22 cellular contexts compared by ENCODE assay signal in genomic region chr1:113103977-113104376, GRCh38. TPM values are rescaled to one million over a fixed set of nuclear protein-coding genes. Genes with fewer than 3 reads are reported as not detected.
DNase-seq lines count a peak whose midpoint lies in the region; ATAC-seq and TF ChIP-seq lines count a peak whose summit lies in the region.
"Had no signal": no experiment of that assay in that cellular context is flagged by ENCODE, and none has a peak within 500 bp of the region (broad histone marks: within the 10 kb centered on the region; RNA-seq: fewer than 3 reads in every experiment).

No MANE protein-coding gene starts in this region.

- H3K36me3 ChIP-seq in CD4-positive, CD25-positive, alpha-beta regulatory T cell (ENCODE audit: control insufficient read depth, insufficient read depth, low read length), result peaks cover 87% of the 10 kb centered on the region
- peaks cover 0 to 100% (median 2%) of the 10 kb centered on the region in 3 donors for H3K36me3 ChIP-seq in Peyer's patch

- intact Hi-C loops in activated CD8-positive, alpha-beta T cell treated with anti-CD3 and anti-CD28 coated beads for 36 hours (cut with micrococcal nuclease), result no loop called here
- intact Hi-C loops in natural killer cell (cut with micrococcal nuclease), result no loop called here

- H3K9me3 Mint-ChIP-seq in activated T-cell treated with anti-CD3 and anti-CD28 coated beads, Interleukin-2, amount 50 U/mL, for 24 hours, result no peaks in the 10 kb centered on the region
- no peaks in the 10 kb centered on the region for H3K9me3 Mint-ChIP-seq in activated T-cell treated with anti-CD3 and anti-CD28 coated beads, Interleukin-2, amount 50 U/mL, for 4 hours
- no peaks in the 10 kb centered on the region for H3K9me3 Mint-ChIP-seq in CD4-positive, CD25-positive, alpha-beta regulatory T cell
- H3K9me3 Mint-ChIP-seq in activated CD8-positive, alpha-beta T cell treated with anti-CD3 and anti-CD28 coated beads for 36 hours, result no peaks in the 10 kb centered on the region
- H3K9me3 Mint-ChIP-seq in memory B cell (no peaks in the 10 kb centered on the region), natural killer cell (no peaks in the 10 kb centered on the region)

- H3K27me3 ChIP-seq in CD4-positive, CD25-positive, alpha-beta regulatory T cell (ENCODE audit: control insufficient read depth, insufficient read depth, low read length), result no peaks in the 10 kb centered on the region
- H3K27me3 ChIP-seq in Peyer's patch, result no peaks in the 10 kb centered on the region
- H3K27me3 ChIP-seq: SJSA1 had no signal

- no peak for DNase-seq in activated T-cell treated with anti-CD3 and anti-CD28 coated beads, Interleukin-2, amount 50 U/mL, for 24 hours
- DNase-seq in activated T-cell treated with anti-CD3 and anti-CD28 coated beads, Interleukin-2, amount 50 U/mL, for 4 hours, result no peak
- DNase-seq in CD4-positive, CD25-positive, alpha-beta regulatory T cell, result no peak
- DNase-seq in activated CD8-positive, alpha-beta T cell treated with anti-CD3 and anti-CD28 coated beads for 36 hours, result no peak
- DNase-seq in memory B cell (ENCODE audit: low spot score in 2 of 2), result no peak
- no peak for DNase-seq in Peyer's patch
- DNase-seq in SHP77 treated with DMSO at 0.1 percent for 48 hours (lab: John Stamatoyannopoulos, UW), result no peak
- DNase-seq in natural killer cell, result no peak
- DNase-seq: DMS53, GM23248, H7, Karpas-422, NCI-H1092 treated with DMSO at 0.1 percent for 48 hours, NCI-H1436, NCI-H187, NCI-H2081 treated with DMSO at 0.1 percent for 48 hours, NCI-H2171, NCI-H524 treated with DMSO at 0.1 percent for 48 hours, NCI-H774 had no signal

- H3K36me3 Mint-ChIP-seq in activated T-cell treated with anti-CD3 and anti-CD28 coated beads, Interleukin-2, amount 50 U/mL, for 24 hours (ENCODE audit: low read depth), result peaks cover 89% of the 10 kb centered on the region
- H3K36me3 Mint-ChIP-seq in activated T-cell treated with anti-CD3 and anti-CD28 coated beads, Interleukin-2, amount 50 U/mL, for 4 hours (ENCODE audit: insufficient read depth), result peaks cover 39% of the 10 kb centered on the region
- H3K36me3 Mint-ChIP-seq in CD4-positive, CD25-positive, alpha-beta regulatory T cell, result peaks cover 55% of the 10 kb centered on the region
- peaks cover 39% of the 10 kb centered on the region for H3K36me3 Mint-ChIP-seq in activated CD8-positive, alpha-beta T cell treated with anti-CD3 and anti-CD28 coated beads for 36 hours (ENCODE audit: low read depth)
- peaks cover 28% of the 10 kb centered on the region for H3K36me3 Mint-ChIP-seq in memory B cell
- peaks cover 29% of the 10 kb centered on the region for H3K36me3 Mint-ChIP-seq in natural killer cell

- peak overlapping the region; percentile 20 for H3K27ac Mint-ChIP-seq in activated T-cell treated with anti-CD3 and anti-CD28 coated beads, Interleukin-2, amount 50 U/mL, for 24 hours
- H3K27ac Mint-ChIP-seq in CD4-positive, CD25-positive, alpha-beta regulatory T cell, result peak overlapping the region in 2 of 3 donors; percentile 48 to 86
- peak overlapping the region; percentile 21 for H3K27ac Mint-ChIP-seq in activated CD8-positive, alpha-beta T cell treated with anti-CD3 and anti-CD28 coated beads for 36 hours
- H3K27ac Mint-ChIP-seq in memory B cell, result peak overlapping the region; percentile 10
- H3K27ac Mint-ChIP-seq in natural killer cell, result no peak overlapping the region

- H3K4me3 Mint-ChIP-seq in activated T-cell treated with anti-CD3 and anti-CD28 coated beads, Interleukin-2, amount 50 U/mL, for 24 hours, result no peak overlapping the region
- H3K4me3 Mint-ChIP-seq in activated T-cell treated with anti-CD3 and anti-CD28 coated beads, Interleukin-2, amount 50 U/mL, for 4 hours, result no peak overlapping the region
- peak overlapping the region in 1 of 4 donors; percentile 51 for H3K4me3 Mint-ChIP-seq in CD4-positive, CD25-positive, alpha-beta regulatory T cell
- H3K4me3 Mint-ChIP-seq in activated CD8-positive, alpha-beta T cell treated with anti-CD3 and anti-CD28 coated beads for 36 hours, result no peak overlapping the region
- H3K4me3 Mint-ChIP-seq in memory B cell, result no peak overlapping the region
- H3K4me3 Mint-ChIP-seq in natural killer cell, result no peak overlapping the region

- no peak for ATAC-seq in activated T-cell treated with anti-CD3 and anti-CD28 coated beads, Interleukin-2, amount 50 U/mL, for 4 hours
- no peak for ATAC-seq in CD4-positive, CD25-positive, alpha-beta regulatory T cell (ENCODE audit: low read depth in 2 of 2)
- ATAC-seq in activated CD8-positive, alpha-beta T cell treated with anti-CD3 and anti-CD28 coated beads for 36 hours, result no peak
- ATAC-seq in memory B cell (ENCODE audit: low read depth), result no peak
- ATAC-seq in natural killer cell, result no peak
- ATAC-seq: HepG2, Right ventricle myocardium inferior had no signal

- H3K27ac ChIP-seq in CD4-positive, CD25-positive, alpha-beta regulatory T cell (ENCODE audit: insufficient read depth, low read length, poor library complexity, severe bottlenecking), result no peak overlapping the region
- H3K27ac ChIP-seq in Peyer's patch, result no peak overlapping the region
- H3K27ac ChIP-seq: GM23248, SJSA1 had no signal

- no peak for TF ChIP-seq CTCF in activated CD8-positive, alpha-beta T cell treated with anti-CD3 and anti-CD28 coated beads for 36 hours (IDR thresholded peaks at IDR 0.05)
- TF ChIP-seq CTCF in Peyer's patch (IDR thresholded peaks at IDR 0.05) (no peak), natural killer cell (IDR thresholded peaks at IDR 0.05) (no peak)

- CTCF ChIA-PET in activated CD8-positive, alpha-beta T cell treated with anti-CD3 and anti-CD28 coated beads for 36 hours (lab: Charles Lee), result interaction anchor here (1.6 kb wide), 1 partner anchor 13 kb away, joined by 4 read pairs; no protein-coding TSS in a partner anchor

- H3K9me3 ChIP-seq in CD4-positive, CD25-positive, alpha-beta regulatory T cell (ENCODE audit: control insufficient read depth in 2 of 2, low read length in 2 of 2), result no peaks in the 10 kb centered on the region
- H3K9me3 ChIP-seq in Peyer's patch, result no peaks in the 10 kb centered on the region
- H3K9me3 ChIP-seq: SJSA1 had no signal

- no peak for TF ChIP-seq POLR2A in Peyer's patch (IDR thresholded peaks at IDR 0.05)

- no peaks in the 10 kb centered on the region for H3K4me1 Mint-ChIP-seq in activated T-cell treated with anti-CD3 and anti-CD28 coated beads, Interleukin-2, amount 50 U/mL, for 24 hours (ENCODE audit: low read depth)
- H3K4me1 Mint-ChIP-seq in activated T-cell treated with anti-CD3 and anti-CD28 coated beads, Interleukin-2, amount 50 U/mL, for 4 hours (ENCODE audit: low read depth), result no peaks in the 10 kb centered on the region
- peaks cover 0 to 5% (median 3%) of the 10 kb centered on the region in 4 donors for H3K4me1 Mint-ChIP-seq in CD4-positive, CD25-positive, alpha-beta regulatory T cell
- no peaks in the 10 kb centered on the region for H3K4me1 Mint-ChIP-seq in activated CD8-positive, alpha-beta T cell treated with anti-CD3 and anti-CD28 coated beads for 36 hours (ENCODE audit: low read depth)
- H3K4me1 Mint-ChIP-seq in memory B cell, result no peaks in the 10 kb centered on the region
- H3K4me1 Mint-ChIP-seq in natural killer cell, result no peaks in the 10 kb centered on the region

- no peak overlapping the region for H3K4me3 ChIP-seq in CD4-positive, CD25-positive, alpha-beta regulatory T cell (ENCODE audit: low read depth, low read length)
- no peak overlapping the region for H3K4me3 ChIP-seq in Peyer's patch
- H3K4me3 ChIP-seq: GM23248, SJSA1 had no signal

- H3K27me3 Mint-ChIP-seq in activated T-cell treated with anti-CD3 and anti-CD28 coated beads, Interleukin-2, amount 50 U/mL, for 24 hours, result no peaks in the 10 kb centered on the region
- H3K27me3 Mint-ChIP-seq in activated T-cell treated with anti-CD3 and anti-CD28 coated beads, Interleukin-2, amount 50 U/mL, for 4 hours (ENCODE audit: low read depth), result no peaks in the 10 kb centered on the region
- H3K27me3 Mint-ChIP-seq in CD4-positive, CD25-positive, alpha-beta regulatory T cell, result no peaks in the 10 kb centered on the region
- no peaks in the 10 kb centered on the region for H3K27me3 Mint-ChIP-seq in activated CD8-positive, alpha-beta T cell treated with anti-CD3 and anti-CD28 coated beads for 36 hours
- H3K27me3 Mint-ChIP-seq in memory B cell, result no peaks in the 10 kb centered on the region
- no peaks in the 10 kb centered on the region for H3K27me3 Mint-ChIP-seq in natural killer cell (ENCODE audit: low read depth in 2 of 2)

- POLR2A ChIA-PET in activated CD8-positive, alpha-beta T cell treated with anti-CD3 and anti-CD28 coated beads for 36 hours (lab: Charles Lee), result no interaction called here

- H3K4me1 ChIP-seq in CD4-positive, CD25-positive, alpha-beta regulatory T cell (ENCODE audit: control insufficient read depth, insufficient read depth, low read length, poor library complexity, severe bottlenecking), result no peaks in the 10 kb centered on the region
- H3K4me1 ChIP-seq in Peyer's patch, result no peaks in the 10 kb centered on the region
- H3K4me1 ChIP-seq: SJSA1 had no signal

RNA-seq across cellular contexts. Expression of gene LRIG2, which starts 31.0 kb away (rescaled TPM):
- 1 to 10 TPM; 7.5 to 8.2 (median 7.8) TPM for total RNA-seq in activated T-cell treated with anti-CD3 and anti-CD28 coated beads, Interleukin-2, amount 50 U/mL, for 4 hours
- total RNA-seq in CD4-positive, CD25-positive, alpha-beta regulatory T cell, result 31.1 TPM
- 1 to 10 TPM; 2.4 to 6.5 (median 4.5) TPM for polyA plus RNA-seq in CD4-positive, CD25-positive, alpha-beta regulatory T cell
- 1 to 10 TPM; 7.2 to 8.3 TPM for total RNA-seq in activated CD8-positive, alpha-beta T cell treated with anti-CD3 and anti-CD28 coated beads for 36 hours
- total RNA-seq in Peyer's patch (10 to 100 TPM in 3 of 4 donors, 1 to 10 TPM in 1; 9.5 to 38.7 (median 24.0) TPM), natural killer cell (10 to 100 TPM; 20.2 to 28.5 (median 23.7) TPM)

Comparison
In these comparisons a context has a peak if more than half of its experiments do, and no peak if none do; other contexts are left out.
1. H3K27ac Mint-ChIP-seq: peak in activated T-cell treated with anti-CD3 and anti-CD28 coated beads, Interleukin-2, amount 50 U/mL, for 24 hours (single experiment), CD4-positive, CD25-positive, alpha-beta regulatory T cell (2 of 3), activated CD8-positive, alpha-beta T cell treated with anti-CD3 and anti-CD28 coated beads for 36 hours (single experiment) and memory B cell (single experiment); none in natural killer cell (0 of 2).